8 cellular contexts compared by ENCODE assay signal in the genomic region with DNA sequence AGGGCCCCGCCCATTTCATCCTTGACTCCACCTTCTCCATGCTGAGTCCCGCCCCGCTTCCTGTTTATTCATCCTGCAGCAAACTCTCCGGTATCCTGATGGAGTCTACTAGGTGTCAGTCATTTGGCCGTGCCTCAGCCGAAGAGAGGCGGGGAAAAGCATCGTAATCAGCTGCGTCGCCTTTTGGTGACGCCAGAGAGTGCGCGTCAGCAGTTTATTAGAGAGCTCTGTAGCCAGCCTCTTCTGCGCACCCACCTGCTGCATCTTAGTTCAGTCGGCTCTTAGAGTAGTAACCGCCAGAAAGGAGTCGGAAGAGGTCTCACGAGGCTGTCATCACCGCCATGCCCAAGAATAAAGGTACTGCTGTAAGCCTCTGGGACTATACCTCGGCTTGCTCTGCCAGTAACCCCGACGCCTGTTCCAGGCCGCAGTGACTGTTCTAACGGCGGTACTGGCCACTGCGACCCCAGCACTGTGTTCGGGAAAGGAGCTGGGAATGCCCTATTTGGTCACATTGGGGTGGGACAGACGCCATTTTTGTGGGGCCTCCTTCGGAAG.
A peak's percentile ranks its signal among the peaks of the same experiment; 100 is the strongest.
DNase-seq lines count a peak whose midpoint lies in the region; ATAC-seq lines count a peak whose summit lies in the region.

A gene with protein sequence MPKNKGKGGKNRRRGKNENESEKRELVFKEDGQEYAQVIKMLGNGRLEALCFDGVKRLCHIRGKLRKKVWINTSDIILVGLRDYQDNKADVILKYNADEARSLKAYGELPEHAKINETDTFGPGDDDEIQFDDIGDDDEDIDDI (plus strand): TSS at position 246 of the 558 bp plus-strand sequence. CDS start 96 bp downstream, at position 342.

- peak; percentile 97 for ATAC-seq in GM21515 (IDR thresholded peaks at IDR 0.05; ENCODE audit: unreplicated experiment)
- ATAC-seq in GM18873 (IDR thresholded peaks at IDR 0.05; ENCODE audit: low FRiP score, unreplicated experiment): no peak
- ATAC-seq in HG02885 (IDR thresholded peaks at IDR 0.05; ENCODE audit: poor library complexity, unreplicated experiment): no peak

- DNase-seq in NCI-H2107 treated with DMSO at 0.1 percent for 48 hours (lab: John Stamatoyannopoulos, UW; ENCODE audit: unreplicated experiment) (peak; percentile 91), iPS-NIHi11 (ENCODE audit: low spot score) (peak; percentile 60), NCI-H82 treated with DMSO at 0.1 percent for 48 hours (lab: John Stamatoyannopoulos, UW; ENCODE audit: unreplicated experiment) (no peak)
- DNase-seq in activated effector memory CD4-positive, alpha-beta T cell treated with anti-CD3 and anti-CD28 coated beads, Interleukin-2, amount 50 U/mL, for 16 hours: peak; percentile 95
- peak; percentile 72 for DNase-seq in stimulated activated CD8-positive, alpha-beta memory T cell treated with anti-CD3 and anti-CD28 coated beads, Interleukin-12 subunit alpha, Interleukin-12 subunit beta, amount 100 ng/mL, for 1 hour (ENCODE audit: low read depth)
